9 cellular contexts compared by ENCODE assay signal in the genomic region with DNA sequence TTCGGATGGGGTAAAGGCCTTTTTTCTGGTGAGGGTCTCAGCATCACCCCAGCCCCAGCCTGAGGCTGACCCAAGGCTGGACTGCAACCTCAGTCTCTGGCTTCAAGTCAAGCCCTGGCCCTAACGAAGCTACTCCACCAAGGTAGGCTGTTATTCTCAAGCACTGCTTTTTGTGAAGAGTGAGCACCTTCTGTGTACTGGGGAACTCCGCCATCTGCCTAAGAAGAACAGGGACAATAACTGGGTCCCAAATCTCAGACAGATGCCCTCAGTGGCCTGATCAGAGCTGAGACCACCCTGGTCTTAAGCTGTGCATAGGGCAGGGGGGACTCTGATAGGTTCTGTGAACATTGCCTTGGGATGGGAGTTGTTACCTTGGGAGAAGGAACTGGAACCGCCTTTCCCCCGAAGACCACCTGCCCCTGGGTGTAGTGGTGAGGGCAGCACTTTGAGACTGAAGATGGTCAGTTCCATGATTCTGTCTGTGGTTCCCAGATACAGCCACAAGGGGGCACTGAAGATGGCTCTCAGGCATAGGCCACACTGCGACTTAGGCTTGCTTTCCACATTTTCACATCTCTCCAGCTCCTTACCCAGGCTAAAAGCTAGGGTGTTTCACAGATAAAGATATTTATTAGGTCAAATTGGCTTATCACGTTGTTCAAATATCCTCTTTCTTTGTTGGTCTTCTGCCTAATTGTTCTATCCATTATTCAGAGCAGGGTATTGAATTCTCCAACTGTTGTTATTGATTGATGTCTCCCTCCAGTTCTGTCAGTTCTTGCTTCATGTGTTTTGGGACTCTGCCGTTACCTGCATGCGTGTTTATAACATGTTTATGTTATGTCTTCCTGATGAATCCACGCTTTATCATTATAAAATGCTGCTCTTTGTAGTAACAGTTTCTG. TPM values are rescaled to one million over a fixed set of nuclear protein-coding genes. Genes with fewer than 3 reads are reported as not detected.
DNase-seq lines count a peak whose midpoint lies in the region; ATAC-seq and TF ChIP-seq lines count a peak whose summit lies in the region.
"Had no signal": no experiment of that assay in that cellular context is flagged by ENCODE, and none has a peak within 500 bp of the region (broad histone marks: within the 10 kb centered on the region; RNA-seq: fewer than 3 reads in every experiment).

No MANE protein-coding gene starts in this region.

- no peaks in the 10 kb centered on the region for H3K36me3 ChIP-seq in BE2C
- no peaks in the 10 kb centered on the region for H3K36me3 ChIP-seq in RWPE2 (ENCODE audit: low read depth)
- no peaks in the 10 kb centered on the region for H3K36me3 ChIP-seq in testis (ENCODE audit: low read depth, missing control alignments)

- peak; percentile 84 for ATAC-seq in RWPE2 (ENCODE audit: low read depth)
- ATAC-seq in activated T-helper 17 cell treated with anti-CD3 and anti-CD28 coated beads, Interleukin-2, amount 50 U/mL, for 72 hours (replicated peaks) = peak; percentile 91

- TF ChIP-seq CTCF in BE2C (IDR thresholded peaks at IDR 0.05; ENCODE audit: low read depth, low read length) (peak; percentile 98), RWPE2 (IDR thresholded peaks at IDR 0.05; ENCODE audit: poor library complexity, severe bottlenecking) (peak; percentile 83), fibroblast of villous mesenchyme (IDR thresholded peaks at IDR 0.05; ENCODE audit: insufficient read depth, low read depth, low read length) (peak; percentile 93), testis (IDR thresholded peaks at IDR 0.05) (peak; percentile 79 to 84 (median 81))

- H3K4me3 Mint-ChIP-seq in activated T-helper 17 cell treated with anti-CD3 and anti-CD28 coated beads, Interleukin-2, amount 50 U/mL, for 72 hours = no peak overlapping the region

- TF ChIP-seq POLR2A in testis (IDR thresholded peaks at IDR 0.05) = no peak

- H3K27ac Mint-ChIP-seq in activated T-helper 17 cell treated with anti-CD3 and anti-CD28 coated beads, Interleukin-2, amount 50 U/mL, for 72 hours = no peak overlapping the region
- H3K27ac Mint-ChIP-seq: IgD-negative memory B cell had no signal

- no peaks in the 10 kb centered on the region for H3K27me3 Mint-ChIP-seq in activated T-helper 17 cell treated with anti-CD3 and anti-CD28 coated beads, Interleukin-2, amount 50 U/mL, for 72 hours
- H3K27me3 Mint-ChIP-seq: IgD-negative memory B cell had no signal

- intact Hi-C loops in testis (cut with DNase I; ENCODE audit: low total_unique reads) = loop anchor here (10.0 kb wide), 1 partner anchor 62 kb away; no protein-coding TSS in a partner anchor

- H3K9me3 ChIP-seq in BE2C (no peaks in the 10 kb centered on the region), RWPE2 (ENCODE audit: severe bottlenecking) (no peaks in the 10 kb centered on the region), testis (no peaks in the 10 kb centered on the region)

- H3K4me1 ChIP-seq in BE2C (no peaks in the 10 kb centered on the region), RWPE2 (ENCODE audit: insufficient read depth, poor library complexity, severe bottlenecking) (no peaks in the 10 kb centered on the region), testis (no peaks in the 10 kb centered on the region)

- no peaks in the 10 kb centered on the region for H3K36me3 Mint-ChIP-seq in activated T-helper 17 cell treated with anti-CD3 and anti-CD28 coated beads, Interleukin-2, amount 50 U/mL, for 72 hours (ENCODE audit: low read depth)

- H3K27ac ChIP-seq in RWPE2 (ENCODE audit: poor library complexity, severe bottlenecking) (no peak overlapping the region), testis (no peak overlapping the region)

- H3K4me1 Mint-ChIP-seq in activated T-helper 17 cell treated with anti-CD3 and anti-CD28 coated beads, Interleukin-2, amount 50 U/mL, for 72 hours = peaks cover 5% of the 10 kb centered on the region

- no peak overlapping the region for H3K4me3 ChIP-seq in BE2C (ENCODE audit: low read depth, low read length)
- H3K4me3 ChIP-seq in RWPE2 (ENCODE audit: severe bottlenecking) = no peak overlapping the region
- H3K4me3 ChIP-seq in fibroblast of villous mesenchyme (ENCODE audit: low read depth, low read length) = no peak overlapping the region
- no peak overlapping the region for H3K4me3 ChIP-seq in testis

- peak; percentile 76 for DNase-seq in BE2C
- DNase-seq in GM19240 (ENCODE audit: insufficient read length, low spot score) = peak; percentile 62
- peak; percentile 47 for DNase-seq in HuH-7.5 (ENCODE audit: low spot score)
- DNase-seq in RWPE2 (ENCODE audit: low spot score) = peak; percentile 28
- DNase-seq in fibroblast of villous mesenchyme (ENCODE audit: low read depth) = peak; percentile 72
- peak; percentile 50 for DNase-seq in occipital lobe (lab: John Stamatoyannopoulos, UW)
- peak; percentile 90 for DNase-seq in testis

- H3K27me3 ChIP-seq in BE2C (no peaks in the 10 kb centered on the region), RWPE2 (ENCODE audit: insufficient read depth, poor library complexity, severe bottlenecking) (no peaks in the 10 kb centered on the region), testis (no peaks in the 10 kb centered on the region)

- WGBS in testis, 2 donors = 56 to 58% methylated on average over 7 to 10 of the region's 10 CpGs

- H3K9me3 Mint-ChIP-seq in activated T-helper 17 cell treated with anti-CD3 and anti-CD28 coated beads, Interleukin-2, amount 50 U/mL, for 72 hours = no peaks in the 10 kb centered on the region
- H3K9me3 Mint-ChIP-seq: IgD-negative memory B cell had no signal

RNA-seq across cellular contexts. Expression of gene UVRAG, which starts 11.8 kb away (rescaled TPM):
- polyA plus RNA-seq in BE2C (2012; ENCODE audit: insufficient read depth, insufficient read length, low read depth) = 14.3 TPM
- total RNA-seq in activated T-helper 17 cell treated with anti-CD3 and anti-CD28 coated beads, Interleukin-2, amount 50 U/mL, for 72 hours = 10 to 100 TPM; 14.1 to 20.1 TPM
- total RNA-seq in fibroblast of villous mesenchyme (22.9 and 37.1 TPM in 2 replicates), occipital lobe (38.1 TPM), testis (10 to 100 TPM; 20.1 to 22.4 TPM)
- 10.8 TPM for polyA plus RNA-seq in testis (ENCODE audit: insufficient read depth, low read depth, low replicate concordance)

RNA-seq across cellular contexts. Expression of gene DGAT2, which starts 34.6 kb away (rescaled TPM):
- polyA plus RNA-seq in BE2C (2012; ENCODE audit: insufficient read depth, insufficient read length, low read depth) = 2.6 TPM
- 1 to 10 TPM; 2.4 to 2.8 TPM for total RNA-seq in activated T-helper 17 cell treated with anti-CD3 and anti-CD28 coated beads, Interleukin-2, amount 50 U/mL, for 72 hours
- total RNA-seq in fibroblast of villous mesenchyme (0.32 and 0.43 TPM in 2 replicates), occipital lobe (4.4 TPM), testis (10 to 100 TPM; 40.9 to 54.6 TPM)
- 77.6 TPM for polyA plus RNA-seq in testis (ENCODE audit: insufficient read depth, low read depth, low replicate concordance)

Comparison
In these comparisons a context has a peak if more than half of its experiments do, and no peak if none do; other contexts are left out.
1. DNase-seq: peak in every context shown above with its lines; median percentile 90 in testis; 76 in BE2C; 72 in fibroblast of villous mesenchyme; 62 in GM19240; 50 in occipital lobe; 47 in HuH-7.5; 28 in RWPE2.